2 cellular contexts compared by ENCODE assay signal in genomic region chr20:56380375-56380774, GRCh38.
TF ChIP-seq lines count a peak whose summit lies in the region.

No MANE protein-coding gene starts in this region.

TF ChIP-seq in SK-N-SH, 30 proteins besides CTCF, POLR2A, EP300 and RAD21 (continued from another document):
- 0 out of 2 replicates have a peak, but pooled peaks have one; percentile 15 for TF ChIP-seq TCF12 (IDR thresholded peaks at IDR 0.05)

TF ChIP-seq in GM23338, 12 proteins besides CTCF, POLR2A, EP300 and RAD21 (continued from another document):
- TF ChIP-seq, protein P1, sequence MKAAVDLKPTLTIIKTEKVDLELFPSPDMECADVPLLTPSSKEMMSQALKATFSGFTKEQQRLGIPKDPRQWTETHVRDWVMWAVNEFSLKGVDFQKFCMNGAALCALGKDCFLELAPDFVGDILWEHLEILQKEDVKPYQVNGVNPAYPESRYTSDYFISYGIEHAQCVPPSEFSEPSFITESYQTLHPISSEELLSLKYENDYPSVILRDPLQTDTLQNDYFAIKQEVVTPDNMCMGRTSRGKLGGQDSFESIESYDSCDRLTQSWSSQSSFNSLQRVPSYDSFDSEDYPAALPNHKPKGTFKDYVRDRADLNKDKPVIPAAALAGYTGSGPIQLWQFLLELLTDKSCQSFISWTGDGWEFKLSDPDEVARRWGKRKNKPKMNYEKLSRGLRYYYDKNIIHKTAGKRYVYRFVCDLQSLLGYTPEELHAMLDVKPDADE (IDR thresholded peaks at IDR 0.05), result no peak
- TF ChIP-seq ZNF462 (CRISPR knock-in tag; IDR thresholded peaks at IDR 0.05) (no peak), EZH2phosphoT487 (IDR thresholded peaks at IDR 0.05; ENCODE audit: unreplicated experiment) (no peak), EZH2 (IDR thresholded peaks at IDR 0.05; ENCODE audit: low read depth, unreplicated experiment) (no peak), STAT1 (IDR thresholded peaks at IDR 0.05; ENCODE audit: unreplicated experiment) (no peak), REST (IDR thresholded peaks at IDR 0.05; ENCODE audit: unreplicated experiment) (no peak), POLR2AphosphoS5 (IDR thresholded peaks at IDR 0.05; ENCODE audit: low read depth) (no peak), JUNB (IDR thresholded peaks at IDR 0.05; ENCODE audit: unreplicated experiment) (no peak)
